13 cellular contexts compared by ENCODE assay signal in genomic region chr7:82204694-82205093, GRCh38.
DNase-seq lines count a peak whose midpoint lies in the region; ATAC-seq and TF ChIP-seq lines count a peak whose summit lies in the region.
"Had no signal": no experiment of that assay in that cellular context is flagged by ENCODE, and none has a peak within 500 bp of the region (broad histone marks: within the 10 kb centered on the region; RNA-seq: fewer than 3 reads in every experiment).

No MANE protein-coding gene starts in this region.

- H3K4me1 Mint-ChIP-seq in activated CD8-positive, alpha-beta memory T cell treated with anti-CD3 and anti-CD28 coated beads, Interleukin-2, amount 10 ng/mL, durations not matched to agents 7 days and 5 days, result no peaks in the 10 kb centered on the region

- in situ Hi-C loops in GM13976 (cut with MboI; ENCODE audit: low sequenced_read_pairs, unreplicated experiment), result no loop called here

- intact Hi-C loops in left colon (cut with DNase I, micrococcal nuclease), result no loop called here

- H3K4me3 Mint-ChIP-seq in activated CD8-positive, alpha-beta memory T cell treated with anti-CD3 and anti-CD28 coated beads, Interleukin-2, amount 10 ng/mL, durations not matched to agents 7 days and 5 days, result no peak overlapping the region

- H3K27me3 Mint-ChIP-seq in activated CD8-positive, alpha-beta memory T cell treated with anti-CD3 and anti-CD28 coated beads, Interleukin-2, amount 10 ng/mL, durations not matched to agents 7 days and 5 days, result no peaks in the 10 kb centered on the region

- CTCF ChIA-PET in AG04450 (lab: Charles Lee), result no interaction called here
- CTCF ChIA-PET in activated CD8-positive, alpha-beta memory T cell treated with anti-CD3 and anti-CD28 coated beads, Interleukin-2, amount 10 ng/mL, durations not matched to agents 7 days and 5 days (lab: Charles Lee), result no interaction called here

- peak overlapping the region; percentile 40 for H3K27ac ChIP-seq in AG04450 (ENCODE audit: low read depth, low read length)
- H3K27ac ChIP-seq: SJCRH30 had no signal

- no peaks in the 10 kb centered on the region for H3K9me3 Mint-ChIP-seq in activated CD8-positive, alpha-beta memory T cell treated with anti-CD3 and anti-CD28 coated beads, Interleukin-2, amount 10 ng/mL, durations not matched to agents 7 days and 5 days (ENCODE audit: low read depth)

- H3K27ac Mint-ChIP-seq in activated CD8-positive, alpha-beta memory T cell treated with anti-CD3 and anti-CD28 coated beads, Interleukin-2, amount 10 ng/mL, durations not matched to agents 7 days and 5 days, result no peak overlapping the region

- H3K27me3 ChIP-seq in AG04450 (ENCODE audit: control insufficient read depth, insufficient read depth, low read length), result no peaks in the 10 kb centered on the region
- H3K27me3 ChIP-seq: BLaER1 treated with 17β-estradiol and CSF1 and Interleukin-3, amounts not matched to agents 10 nM and 100 nM; SJCRH30 had no signal

- DNase-seq in AG04450 (ENCODE audit: low read depth, low spot score) (peak; percentile 62), HT1080 (ENCODE audit: low read depth) (peak; percentile 83), cardiac fibroblast (ENCODE audit: low read depth in 2 of 2) (peak; percentile 60 to 93), kidney glomerular epithelial cell (lab: John Stamatoyannopoulos, UW) (peak; percentile 55), left colon (no peak), GM13976 (ENCODE audit: low spot score) (no peak)
- no peak for DNase-seq in activated CD4-positive, alpha-beta T cell treated with anti-CD3 and anti-CD28 coated beads for 1 hour
- no peak for DNase-seq in activated CD8-positive, alpha-beta memory T cell treated with anti-CD3 and anti-CD28 coated beads, Interleukin-2, amount 10 ng/mL, durations not matched to agents 7 days and 5 days
- DNase-seq: KG1, midbrain, NCI-H345, SJCRH30 had no signal

- ATAC-seq in left colon, result no peak
- ATAC-seq in activated CD8-positive, alpha-beta memory T cell treated with anti-CD3 and anti-CD28 coated beads, Interleukin-2, amount 10 ng/mL, durations not matched to agents 7 days and 5 days, result no peak

- no peaks in the 10 kb centered on the region for H3K36me3 Mint-ChIP-seq in activated CD8-positive, alpha-beta memory T cell treated with anti-CD3 and anti-CD28 coated beads, Interleukin-2, amount 10 ng/mL, durations not matched to agents 7 days and 5 days

- no peak for TF ChIP-seq CTCF in AG04450 (IDR thresholded peaks at IDR 0.05; ENCODE audit: low read depth, low read length)
- TF ChIP-seq CTCF in cardiac fibroblast (IDR thresholded peaks at IDR 0.05; ENCODE audit: low read depth, low read length), result no peak
- TF ChIP-seq CTCF in GM13976 (IDR thresholded peaks at IDR 0.05; ENCODE audit: borderline replicate concordance, control extremely low read depth, extremely low read depth, insufficient read depth, missing control alignments), result no peak

- H3K4me3 ChIP-seq in AG04450 (ENCODE audit: low read depth, low read length) (no peak overlapping the region), cardiac fibroblast (replicated peaks in 1 of 2; ENCODE audit: low read depth in 2 of 2, low read length in 2 of 2) (no peak overlapping the region)
- H3K4me3 ChIP-seq: BLaER1 treated with 17β-estradiol and CSF1 and Interleukin-3, amounts not matched to agents 10 nM and 100 nM; SJCRH30 had no signal

- H3K9me3 ChIP-seq in AG04450 (ENCODE audit: control insufficient read depth, insufficient read depth, low read length), result no peaks in the 10 kb centered on the region
- H3K9me3 ChIP-seq: BLaER1 treated with 17β-estradiol and CSF1 and Interleukin-3, amounts not matched to agents 10 nM and 100 nM; SJCRH30 had no signal

- POLR2A ChIA-PET in AG04450 (lab: Yijun Ruan, JAX), result no interaction called here

Comparison
In these comparisons a context has a peak if more than half of its experiments do, and no peak if none do; other contexts are left out.
1. DNase-seq: peak in AG04450 (single experiment), HT1080 (single experiment), cardiac fibroblast (2 of 2) and kidney glomerular epithelial cell (single experiment); none in activated CD4-positive, alpha-beta T cell treated with anti-CD3 and anti-CD28 coated beads for 1 hour (single experiment), left colon (0 of 2), activated CD8-positive, alpha-beta memory T cell treated with anti-CD3 and anti-CD28 coated beads, Interleukin-2, amount 10 ng/mL, durations not matched to agents 7 days and 5 days (single experiment) and GM13976 (single experiment).